10 cellular contexts compared by ENCODE assay signal in genomic region chr17:2264023-2264860, GRCh38. TPM values are rescaled to one million over a fixed set of nuclear protein-coding genes. Genes with fewer than 3 reads are reported as not detected.
DNase-seq lines count a peak whose midpoint lies in the region; ATAC-seq, FAIRE-seq and TF ChIP-seq lines count a peak whose summit lies in the region.
"Had no signal": no experiment of that assay in that cellular context is flagged by ENCODE, and none has a peak within 500 bp of the region (broad histone marks: within the 10 kb centered on the region; RNA-seq: fewer than 3 reads in every experiment).

No MANE protein-coding gene starts in this region.

- H3K4me3 Mint-ChIP-seq in astrocyte (ENCODE audit: unreplicated experiment) = no peak overlapping the region
- no peak overlapping the region for H3K4me3 Mint-ChIP-seq in endothelial cell (ENCODE audit: unreplicated experiment)

- H3K36me3 Mint-ChIP-seq in astrocyte (ENCODE audit: low read depth, unreplicated experiment) (peaks cover 11% of the 10 kb centered on the region), endothelial cell (ENCODE audit: low read depth, unreplicated experiment) (peaks cover 3% of the 10 kb centered on the region)

- peak overlapping the region in 1 of 11 experiments; percentile 36; a peak in 2 of 22 replicates for H3K9ac ChIP-seq in BLaER1 treated with 17β-estradiol and CSF1 and Interleukin-3, amounts not matched to agents 10 nM and 100 nM
- H3K9ac ChIP-seq in astrocyte (ENCODE audit: low read length) = peak overlapping the region; percentile 59

- peaks cover 16% of the 10 kb centered on the region for H3K79me2 ChIP-seq in astrocyte (ENCODE audit: insufficient read depth, low read length)

- TF ChIP-seq CTCF in astrocyte (IDR thresholded peaks at IDR 0.05; ENCODE audit: insufficient read depth, low read depth, low read length) (no peak), endothelial cell (IDR thresholded peaks at IDR 0.05; ENCODE audit: unreplicated experiment) (no peak)

- in situ Hi-C loops in KBM-7 (cut with MboI; ENCODE audit: low pct_unique_long_range_greater_than_20kb, low sequenced_read_pairs) = no loop called here

- no peak for FAIRE-seq in astrocyte (lab: Jason Lieb, UNC)

- H3K4me1 Mint-ChIP-seq in astrocyte (ENCODE audit: low read depth, unreplicated experiment) (peaks cover 41% of the 10 kb centered on the region), endothelial cell (ENCODE audit: unreplicated experiment) (peaks cover 6% of the 10 kb centered on the region)

- peaks cover 2 to 58% (median 19%) of the 10 kb centered on the region in 11 experiments; a peak in 16 of 22 replicates for H3K36me3 ChIP-seq in BLaER1 treated with 17β-estradiol and CSF1 and Interleukin-3, amounts not matched to agents 10 nM and 100 nM
- H3K36me3 ChIP-seq in astrocyte (ENCODE audit: insufficient read depth, low read length) (peaks cover 9% of the 10 kb centered on the region), muscle layer of duodenum (ENCODE audit: control insufficient read depth in 1 of 2, insufficient read depth in 2 of 2, low read length in 2 of 2) (no peaks in the 10 kb centered on the region)

- H3K4me3 ChIP-seq in BLaER1 treated with 17β-estradiol and CSF1 and Interleukin-3, amounts not matched to agents 10 nM and 100 nM = no peak overlapping the region
- H3K4me3 ChIP-seq in astrocyte (ENCODE audit: insufficient read depth, low read depth, low read length) (peak overlapping the region; percentile 25), muscle layer of duodenum (ENCODE audit: low read depth in 1 of 2, low read length in 2 of 2) (no peak overlapping the region)
- H3K4me3 ChIP-seq: lung had no signal

- H3K9me3 Mint-ChIP-seq in astrocyte (ENCODE audit: unreplicated experiment) (no peaks in the 10 kb centered on the region), endothelial cell (ENCODE audit: unreplicated experiment) (no peaks in the 10 kb centered on the region)

- peaks cover 0 to 21% (median 0%) of the 10 kb centered on the region in 11 experiments; a peak in 5 of 22 replicates for H4K20me1 ChIP-seq in BLaER1 treated with 17β-estradiol and CSF1 and Interleukin-3, amounts not matched to agents 10 nM and 100 nM
- H4K20me1 ChIP-seq in astrocyte (ENCODE audit: insufficient read depth, low read length) = peaks cover 3% of the 10 kb centered on the region

- peaks cover 66 to 99% (median 92%) of the 10 kb centered on the region in 10 experiments for H3K4me1 ChIP-seq in BLaER1 treated with 17β-estradiol and CSF1 and Interleukin-3, amounts not matched to agents 10 nM and 100 nM
- H3K4me1 ChIP-seq in astrocyte (ENCODE audit: insufficient read depth, low read length) (peaks cover 28% of the 10 kb centered on the region), muscle layer of duodenum (ENCODE audit: control insufficient read depth in 1 of 2, insufficient read depth in 2 of 2, low read length in 2 of 2) (peaks cover 18 to 26% of the 10 kb centered on the region in 2 donors)

- no peaks in the 10 kb centered on the region for H3K27me3 ChIP-seq in BLaER1 treated with 17β-estradiol and CSF1 and Interleukin-3, amounts not matched to agents 10 nM and 100 nM
- no peaks in the 10 kb centered on the region for H3K27me3 ChIP-seq in astrocyte (ENCODE audit: insufficient read depth, low read length)
- no peaks in the 10 kb centered on the region for H3K27me3 ChIP-seq in muscle layer of duodenum (ENCODE audit: low read depth, low read length)

- no peaks in the 10 kb centered on the region for H3K27me3 Mint-ChIP-seq in astrocyte (ENCODE audit: low read depth, unreplicated experiment)
- H3K27me3 Mint-ChIP-seq in endothelial cell (ENCODE audit: unreplicated experiment) = peaks cover 3% of the 10 kb centered on the region

- no peak overlapping the region for H2AFZ ChIP-seq in astrocyte (ENCODE audit: low read depth, low read length)

- peak; percentile 27 for DNase-seq in LHCN-M2 (ENCODE audit: low read depth)
- DNase-seq in astrocyte (ENCODE audit: low read depth) = peak; percentile 50
- DNase-seq in endothelial cell (ENCODE audit: low spot score) = no peak
- DNase-seq in anterior cingulate cortex (lab: John Stamatoyannopoulos, UW) = no peak
- no peak for DNase-seq in KBM-7
- DNase-seq: activated CD4-positive, CD25-positive, alpha-beta regulatory T cell treated with anti-CD3 and anti-CD28 coated beads, Interleukin-2, amount 50 U/mL, for 72 hours had no signal

- peak overlapping the region; percentile 54 to 92 (median 84) for H3K4me2 ChIP-seq in BLaER1 treated with 17β-estradiol and CSF1 and Interleukin-3, amounts not matched to agents 10 nM and 100 nM
- H3K4me2 ChIP-seq in astrocyte (ENCODE audit: low read length) = peak overlapping the region; percentile 75

- no peaks in the 10 kb centered on the region for H3K9me3 ChIP-seq in BLaER1 treated with 17β-estradiol and CSF1 and Interleukin-3, amounts not matched to agents 10 nM and 100 nM (replicated peaks in 1 of 11)
- H3K9me3 ChIP-seq in astrocyte (ENCODE audit: insufficient read depth, low read depth, low read length) = no peaks in the 10 kb centered on the region
- no peaks in the 10 kb centered on the region for H3K9me3 ChIP-seq in muscle layer of duodenum (ENCODE audit: control insufficient read depth in 1 of 2, low read length in 2 of 2)

- H3K27ac ChIP-seq in BLaER1 treated with 17β-estradiol and CSF1 and Interleukin-3, amounts not matched to agents 10 nM and 100 nM = peak overlapping the region in 3 of 11 experiments; percentile 67 to 71 (median 70); a peak in 4 of 22 replicates
- peak overlapping the region; percentile 83 for H3K27ac ChIP-seq in astrocyte (ENCODE audit: low read depth, low read length)
- H3K27ac ChIP-seq in muscle layer of duodenum (ENCODE audit: low read length) = peak overlapping the region; percentile 67

- ATAC-seq in HG03135 (IDR thresholded peaks at IDR 0.05; ENCODE audit: unreplicated experiment) = no peak

- H3K27ac Mint-ChIP-seq in astrocyte (ENCODE audit: unreplicated experiment) = no peak overlapping the region
- no peak overlapping the region for H3K27ac Mint-ChIP-seq in endothelial cell (ENCODE audit: unreplicated experiment)

RNA-seq across cellular contexts. Expression of gene SMG6, which starts 39.3 kb away (rescaled TPM):
- total RNA-seq in LHCN-M2 (2014; rRNA removed) (23.5 and 35.5 TPM in 2 replicates), astrocyte (39.7 and 47.7 TPM in 2 replicates), endothelial cell (ENCODE audit: unreplicated experiment) (38.1 TPM)
- 31.0 TPM for polyA plus RNA-seq in LHCN-M2 (2012)

RNA-seq across cellular contexts. Expression of gene SRR, which starts 39.5 kb away (rescaled TPM):
- total RNA-seq in LHCN-M2 (2014; rRNA removed) (64.4 and 65.5 TPM in 2 replicates), astrocyte (15.4 and 17.9 TPM in 2 replicates), endothelial cell (ENCODE audit: unreplicated experiment) (27.8 TPM)
- polyA plus RNA-seq in LHCN-M2 (2012) = 42.3 TPM

Comparison
In these comparisons a context has a peak if more than half of its experiments do, and no peak if none do; other contexts are left out.
1. DNase-seq: peak in LHCN-M2 (single experiment) and astrocyte (single experiment); none in endothelial cell (single experiment), anterior cingulate cortex (0 of 58) and KBM-7 (single experiment).